19 cellular contexts compared by ENCODE assay signal in the genomic region with DNA sequence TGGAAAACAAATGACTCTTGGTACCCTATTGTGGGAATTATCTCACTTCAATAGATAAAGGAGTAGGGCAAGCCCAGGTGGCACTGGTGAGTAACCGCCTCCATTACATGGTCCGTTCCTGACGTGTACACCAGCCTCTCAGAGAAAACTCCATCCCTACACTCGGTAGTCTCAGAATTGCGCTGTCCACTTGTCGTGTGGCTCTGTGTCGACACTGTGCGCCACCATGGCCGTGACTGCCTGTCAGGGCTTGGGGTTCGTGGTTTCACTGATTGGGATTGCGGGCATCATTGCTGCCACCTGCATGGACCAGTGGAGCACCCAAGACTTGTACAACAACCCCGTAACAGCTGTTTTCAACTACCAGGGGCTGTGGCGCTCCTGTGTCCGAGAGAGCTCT. TPM values are rescaled to one million over a fixed set of nuclear protein-coding genes. Genes with fewer than 3 reads are reported as not detected.
DNase-seq lines count a peak whose midpoint lies in the region; ATAC-seq and TF ChIP-seq lines count a peak whose summit lies in the region.
"Had no signal": no experiment of that assay in that cellular context is flagged by ENCODE, and none has a peak within 500 bp of the region (broad histone marks: within the 10 kb centered on the region; RNA-seq: fewer than 3 reads in every experiment).

No MANE protein-coding gene starts in this region.

- no peak overlapping the region for H3K4me2 ChIP-seq in neuronal stem cell (ENCODE audit: insufficient read depth, low read length, poor library complexity, severe bottlenecking)
- H3K4me2 ChIP-seq: SK-N-SH had no signal

- intact Hi-C loops in spleen (cut with DNase I; ENCODE audit: low total_unique reads), result no loop called here

- no peak overlapping the region for H3K14ac ChIP-seq in neuronal stem cell (ENCODE audit: low read length)

- H3K27ac Mint-ChIP-seq in endodermal cell, result no peak overlapping the region

- H3K9me3 ChIP-seq in endodermal cell (ENCODE audit: control insufficient read depth, low read length) (peaks cover 20% of the 10 kb centered on the region), neuronal stem cell (replicated peaks in 1 of 2; ENCODE audit: control insufficient read depth in 2 of 2, insufficient read depth in 1 of 2, low read depth in 1 of 2, low read length in 2 of 2) (no peaks in the 10 kb centered on the region), spleen (peaks cover 0 to 22% (median 20%) of the 10 kb centered on the region in 8 donors)
- H3K9me3 ChIP-seq: SK-N-SH had no signal

- no peaks in the 10 kb centered on the region for H3K79me1 ChIP-seq in neuronal stem cell (ENCODE audit: low read depth, low read length)

- H3K23ac ChIP-seq in neuronal stem cell (ENCODE audit: low read depth, low read length, poor library complexity), result no peak overlapping the region

- TF ChIP-seq CTCF in endodermal cell (conservative IDR thresholded peaks at IDR 0.05) (no peak), spleen (IDR thresholded peaks at IDR 0.05 in 8 of 11, conservative IDR thresholded peaks at IDR 0.05 in 3 of 11) (no peak)

- H4K8ac ChIP-seq in neuronal stem cell (ENCODE audit: low read depth, low read length), result no peak overlapping the region

- H3K27ac ChIP-seq in endodermal cell (ENCODE audit: low read depth, low read length) (no peak overlapping the region), neuronal stem cell (replicated peaks; ENCODE audit: low read length) (no peak overlapping the region), spleen (no peak overlapping the region)

- H3K9ac ChIP-seq in endodermal cell (ENCODE audit: extremely low read depth, low read length, poor library complexity, severe bottlenecking) (no peak overlapping the region), neuronal stem cell (ENCODE audit: low read depth, low read length, poor library complexity) (peak overlapping the region; percentile 38)
- H3K9ac ChIP-seq: SK-N-SH had no signal

- H2BK120ac ChIP-seq in neuronal stem cell (ENCODE audit: low read depth, low read length), result no peak overlapping the region

- H3K4ac ChIP-seq in neuronal stem cell (ENCODE audit: low read length), result no peak overlapping the region

- H3K4me1 ChIP-seq in endodermal cell (ENCODE audit: control insufficient read depth, insufficient read depth, low read length), result peaks cover 5% of the 10 kb centered on the region
- no peaks in the 10 kb centered on the region for H3K4me1 ChIP-seq in neuronal stem cell (ENCODE audit: control insufficient read depth in 2 of 2, insufficient read depth in 1 of 2, low read depth in 1 of 2, low read length in 2 of 2)
- H3K4me1 ChIP-seq in spleen, result no peaks in the 10 kb centered on the region

- no peak overlapping the region for H3K4me3 Mint-ChIP-seq in endodermal cell

- H3K4me1 Mint-ChIP-seq in endodermal cell, result peaks cover 7% of the 10 kb centered on the region

- no peaks in the 10 kb centered on the region for H3K27me3 ChIP-seq in endodermal cell (ENCODE audit: control insufficient read depth, insufficient read depth, low read length, poor library complexity, severe bottlenecking)
- no peaks in the 10 kb centered on the region for H3K27me3 ChIP-seq in neuronal stem cell (ENCODE audit: control insufficient read depth in 3 of 3, insufficient read depth in 3 of 3, low read depth in 1 of 3, low read length in 3 of 3)
- H3K27me3 ChIP-seq in spleen (replicated peaks in 1 of 7), result peaks cover 0 to 23% (median 0%) of the 10 kb centered on the region in 7 donors

- H4K91ac ChIP-seq in neuronal stem cell (ENCODE audit: low read depth, low read length, poor library complexity), result no peak overlapping the region

- no peak for TF ChIP-seq POLR2A in spleen (IDR thresholded peaks at IDR 0.05)

- no peak overlapping the region for H2AK5ac ChIP-seq in neuronal stem cell (ENCODE audit: low read depth, low read length)

- 95 to 98% methylated on average over 12 to 14 of the region's 14 CpGs for whole genome bisulfite sequencing in endodermal cell (ENCODE audit: insufficient coverage in 1 of 2, insufficient read length in 1 of 2), 2 experiments
- WGBS in neuronal stem cell (ENCODE audit: extremely low coverage in 2 of 2, insufficient read length in 2 of 2, insufficient replicate concordance in 1 of 2), 2 donors, result no CpG with 5 or more reads among the region's 14 CpGs
- WGBS in spleen, 5 donors, result 87 to 95% (median 92%) methylated on average over 10 to 14 of the region's 14 CpGs

- H2AFZ ChIP-seq in neuronal stem cell (ENCODE audit: low read length), result no peak overlapping the region

- ATAC-seq in HG03442 (IDR thresholded peaks at IDR 0.05; ENCODE audit: unreplicated experiment), result no peak
- no peak for ATAC-seq in HG02623 (IDR thresholded peaks at IDR 0.05; ENCODE audit: unreplicated experiment)
- ATAC-seq: K562 had no signal

- H3K18ac ChIP-seq in neuronal stem cell (ENCODE audit: low read length), result peak overlapping the region; percentile 7

- H2BK12ac ChIP-seq in neuronal stem cell (ENCODE audit: low read length), result no peak overlapping the region

- peaks cover 11% of the 10 kb centered on the region for H3K9me3 Mint-ChIP-seq in endodermal cell

- H2BK15ac ChIP-seq in neuronal stem cell (ENCODE audit: low read length), result no peak overlapping the region

- H3K36me3 ChIP-seq in endodermal cell (ENCODE audit: control insufficient read depth, insufficient read depth, low read length) (no peaks in the 10 kb centered on the region), neuronal stem cell (replicated peaks in 1 of 2; ENCODE audit: control insufficient read depth in 2 of 2, insufficient read depth in 2 of 2, low read length in 2 of 2) (no peaks in the 10 kb centered on the region), spleen (no peaks in the 10 kb centered on the region)
- H3K36me3 ChIP-seq: MG63 had no signal

- H2BK5ac ChIP-seq in neuronal stem cell (ENCODE audit: low read length), result no peak overlapping the region

- DNase-seq in COLO668 (lab: John Stamatoyannopoulos, UW; ENCODE audit: unreplicated experiment) (peak; percentile 51), NCI-H146 (lab: John Stamatoyannopoulos, UW) (peak; percentile 95), endodermal cell (peak; percentile 47), neuronal stem cell (ENCODE audit: low spot score) (no peak), spleen (no peak)
- DNase-seq: DND-41, MG63, NCI-H1105 treated with DMSO at 0.1 percent for 48 hours, NCI-H2029 treated with DMSO at 0.1 percent for 48 hours, NCI-H226, NCI-H510A, NCI-H774, SK-N-SH, SW 1271 had no signal

- peaks cover 1% of the 10 kb centered on the region for H3K36me3 Mint-ChIP-seq in endodermal cell (ENCODE audit: low read depth)

- H3K4me3 ChIP-seq in endodermal cell (ENCODE audit: low read length) (no peak overlapping the region), neuronal stem cell (ENCODE audit: low read length in 2 of 2) (no peak overlapping the region), spleen (no peak overlapping the region)
- H3K4me3 ChIP-seq: K562, MG63 had no signal

- H3K27me3 Mint-ChIP-seq in endodermal cell (ENCODE audit: insufficient read depth), result peaks cover 28% of the 10 kb centered on the region

RNA-seq across cellular contexts. Expression of a gene that starts 11.3 kb away (rescaled TPM):
- total RNA-seq in endodermal cell (under 1 TPM; 0.13 to 0.27 TPM), spleen (not detected)
- polyA plus RNA-seq in endodermal cell (2013, experiment 1 of 2), result 0.71 TPM
- polyA plus RNA-seq in endodermal cell (2013, experiment 2 of 2), result 0.58 TPM
- not detected for polyA plus RNA-seq in neuronal stem cell (2013, experiment 1 of 2)
- not detected for polyA plus RNA-seq in neuronal stem cell (2013, experiment 2 of 2)
- not detected for polyA plus RNA-seq in spleen
- total RNA-seq: H4 had no signal
- polyA plus RNA-seq: BJ, K562, SK-N-SH had no signal

Comparison
In these comparisons a context has a peak if more than half of its experiments do, and no peak if none do; other contexts are left out.
1. DNase-seq: peak in COLO668 (single experiment), NCI-H146 (single experiment) and endodermal cell (single experiment); none in neuronal stem cell (single experiment) and spleen (single experiment).